ENCODE assay signal across 8 cellular contexts in the genomic region with DNA sequence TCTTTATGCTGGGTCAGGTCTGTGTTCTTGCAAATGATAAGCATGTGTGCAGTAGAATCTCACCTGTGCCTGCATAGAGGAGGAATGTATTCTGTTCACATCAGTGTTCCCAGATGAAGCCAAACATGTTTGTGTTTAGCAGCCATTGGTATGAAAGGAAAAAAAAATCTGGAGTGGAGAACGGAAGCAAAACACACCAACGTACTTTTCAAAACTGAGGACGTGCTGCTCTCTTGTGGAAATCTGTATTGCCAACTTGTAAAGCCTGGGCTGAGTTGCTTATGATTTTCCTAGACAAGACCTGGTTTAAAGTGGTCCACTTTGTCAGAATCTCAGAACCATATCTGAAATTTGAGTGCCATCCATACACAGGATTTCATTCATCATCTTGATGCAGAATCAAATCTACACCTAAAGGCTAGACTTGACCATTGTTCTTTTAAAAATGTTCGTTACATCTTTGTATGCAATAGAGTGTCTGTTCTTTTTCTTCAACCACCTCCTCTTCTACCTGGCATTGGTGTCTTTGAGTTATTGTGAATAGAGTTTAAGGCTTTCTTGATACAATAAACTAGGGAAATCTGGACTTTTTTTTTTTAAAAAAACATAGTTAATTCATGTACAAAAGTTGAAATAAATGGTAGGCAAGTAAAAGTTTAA.
A peak's percentile ranks its signal among the peaks of the same experiment; 100 is the strongest.
DNase-seq lines count a peak whose midpoint lies in the region; ATAC-seq and TF ChIP-seq lines count a peak whose summit lies in the region.

No MANE protein-coding gene starts in this region.

- H3K4me3 Mint-ChIP-seq in neural crest cell, result no peak overlapping the region

- no peak overlapping the region for H3K4me3 ChIP-seq in cardiac fibroblast (replicated peaks in 1 of 2; ENCODE audit: low read depth in 2 of 2, low read length in 2 of 2)

- DNase-seq in NCI-H2196 (lab: John Stamatoyannopoulos, UW; ENCODE audit: unreplicated experiment) (peak; percentile 48), cardiac fibroblast (ENCODE audit: low read depth in 2 of 2) (peak; percentile 57 to 61), neural crest cell (ENCODE audit: low read depth, low spot score) (no peak)
- no peak for DNase-seq in activated CD8-positive, alpha-beta memory T cell treated with anti-CD3 and anti-CD28 coated beads for 24 hours
- DNase-seq in NK-92 treated with Interleukin-12 subunit alpha and Interleukin-12 subunit beta, amount 100 ng/mL, for 24 hours (lab: John Stamatoyannopoulos, UW), result no peak

- ATAC-seq in GM18858 (IDR thresholded peaks at IDR 0.05; ENCODE audit: unreplicated experiment) (peak; percentile 40), HG03378 (IDR thresholded peaks at IDR 0.05; ENCODE audit: unreplicated experiment) (no peak)

- no peaks in the 10 kb centered on the region for H3K9me3 Mint-ChIP-seq in neural crest cell

- peak; percentile 83 for TF ChIP-seq CTCF in 22Rv1 (IDR thresholded peaks at IDR 0.05)
- TF ChIP-seq CTCF in cardiac fibroblast (IDR thresholded peaks at IDR 0.05; ENCODE audit: low read depth, low read length), result peak; percentile 12
- peak; percentile 59 for TF ChIP-seq CTCF in neural crest cell (conservative IDR thresholded peaks at IDR 0.05)

- H3K27ac Mint-ChIP-seq in neural crest cell (ENCODE audit: unreplicated experiment), result no peak overlapping the region

- no peaks in the 10 kb centered on the region for H3K36me3 Mint-ChIP-seq in neural crest cell (ENCODE audit: low read depth)

- no peak overlapping the region for H3K27ac ChIP-seq in 22Rv1

- H3K27me3 Mint-ChIP-seq in neural crest cell (ENCODE audit: low read depth), result no peaks in the 10 kb centered on the region

- peaks cover 7% of the 10 kb centered on the region for H3K4me1 Mint-ChIP-seq in neural crest cell

Comparison
In these comparisons a context has a peak if more than half of its experiments do, and no peak if none do; other contexts are left out.
1. CTCF ChIP-seq: peak in every context shown above with its lines; median percentile 83 in 22Rv1; 59 in neural crest cell; 12 in cardiac fibroblast.
2. DNase-seq: peak in NCI-H2196 (single experiment) and cardiac fibroblast (2 of 2); none in neural crest cell (single experiment), activated CD8-positive, alpha-beta memory T cell treated with anti-CD3 and anti-CD28 coated beads for 24 hours (single experiment) and NK-92 treated with Interleukin-12 subunit alpha and Interleukin-12 subunit beta, amount 100 ng/mL, for 24 hours (single experiment).